Comparison of ENCODE assay signal across 8 cellular contexts in the genomic region with DNA sequence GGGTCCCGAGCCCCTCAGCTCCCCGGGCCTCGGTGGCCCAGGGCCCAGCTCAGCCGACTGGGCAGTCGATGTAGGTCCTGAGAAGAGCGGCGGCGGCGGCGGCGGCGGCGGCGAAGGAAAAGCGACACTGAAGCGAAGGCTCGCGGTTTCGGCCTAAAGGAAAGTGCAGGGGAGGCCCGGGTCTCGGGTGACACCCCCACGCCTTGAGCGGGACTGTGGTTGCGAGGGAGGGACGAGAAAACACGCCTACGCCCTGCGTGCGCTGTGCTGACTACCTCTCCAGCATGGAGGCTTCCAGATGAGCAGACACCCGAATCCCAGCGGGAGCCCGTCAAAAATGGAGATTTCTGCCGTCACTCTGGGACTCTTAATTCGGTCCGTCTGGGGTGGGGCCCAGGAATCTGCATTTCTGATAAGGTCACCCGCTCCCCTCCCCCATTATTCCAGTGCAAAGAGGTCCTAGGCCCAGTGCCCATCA.
DNase-seq lines count a peak whose midpoint lies in the region; ATAC-seq and TF ChIP-seq lines count a peak whose summit lies in the region.

No MANE protein-coding gene starts in this region.

- DNase-seq in DMS114 treated with DMSO at 0.1 percent for 48 hours (lab: John Stamatoyannopoulos, UW; ENCODE audit: unreplicated experiment) (peak; percentile 85), HuH-7.5 (ENCODE audit: low spot score) (peak; percentile 60), RPMI8226 (peak; percentile 55), activated gamma-delta T cell treated with Interleukin-2 at 50 U/mL for 16 hours (peak; percentile 65), foreskin melanocyte (peak; percentile 69), superior temporal gyrus (ENCODE audit: extremely low spot score) (peak; percentile 64)

- peaks cover 44% of the 10 kb centered on the region for H3K27me3 ChIP-seq in neutrophil

- no peaks in the 10 kb centered on the region for H3K36me3 ChIP-seq in neutrophil

- H3K9me3 ChIP-seq in neutrophil = no peaks in the 10 kb centered on the region

- peak; percentile 36 for ATAC-seq in GM21528 (IDR thresholded peaks at IDR 0.05; ENCODE audit: low FRiP score, unreplicated experiment)

- no peak overlapping the region for H3K27ac ChIP-seq in neutrophil

- TF ChIP-seq CTCF in neutrophil (IDR thresholded peaks at IDR 0.05) = no peak

- peak overlapping the region; percentile 68 to 75 for H3K4me3 ChIP-seq in neutrophil (ENCODE audit: low read depth in 1 of 2, low read length in 1 of 2)

- H3K4me1 ChIP-seq in neutrophil (ENCODE audit: control insufficient read depth in 1 of 2, insufficient read depth in 1 of 2, low read depth in 1 of 2, low read length in 1 of 2) = peaks cover 21 to 24% of the 10 kb centered on the region in 2 experiments
